ENCODE assay signal across 8 cellular contexts in the genomic region with DNA sequence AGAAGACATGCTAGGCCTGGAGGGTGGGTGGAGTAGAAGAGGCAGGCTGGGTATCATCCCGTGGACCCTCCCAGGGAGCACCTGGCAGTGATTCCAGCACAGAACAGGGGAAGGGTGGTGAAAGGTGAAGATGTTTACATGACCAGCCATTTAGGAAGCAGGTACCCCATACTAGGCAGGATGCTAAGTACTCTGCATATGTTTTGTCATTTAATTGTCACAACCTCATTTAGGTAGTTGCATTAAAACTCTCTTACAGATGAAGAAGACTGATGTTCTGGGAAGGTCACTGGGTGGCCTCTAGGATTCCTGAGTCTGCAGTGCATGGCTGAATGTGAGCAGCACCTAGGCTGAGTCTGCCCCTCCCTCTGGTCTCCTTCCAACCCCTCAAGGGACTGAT. TPM values are rescaled to one million over a fixed set of nuclear protein-coding genes. Genes with fewer than 3 reads are reported as not detected.
DNase-seq lines count a peak whose midpoint lies in the region; ATAC-seq, FAIRE-seq and TF ChIP-seq lines count a peak whose summit lies in the region.

No MANE protein-coding gene starts in this region.

- no peaks in the 10 kb centered on the region for H3K23me2 ChIP-seq in H1 (ENCODE audit: low read depth, low read length)

- peaks cover 4 to 100% of the 10 kb centered on the region in 2 experiments; a peak in 3 of 4 replicates for H3K79me2 ChIP-seq in H1 (ENCODE audit: control insufficient read depth in 1 of 2, insufficient read depth in 2 of 2, low read length in 2 of 2)

- H3K36me3 ChIP-seq in H1 (ENCODE audit: control insufficient read depth in 2 of 4, insufficient read depth in 4 of 4, low read length in 3 of 4) (no peaks in the 10 kb centered on the region), neutrophil (peaks cover 35% of the 10 kb centered on the region), MG63 (peaks cover 43% of the 10 kb centered on the region)

- no peak overlapping the region for H3K4me3 ChIP-seq in NB4 (ENCODE audit: low read depth, low read length)
- no peak overlapping the region for H3K4me3 ChIP-seq in H1 (ENCODE audit: extremely low read depth in 1 of 4, insufficient read depth in 2 of 4, low read depth in 3 of 4, low read length in 4 of 4)
- H3K4me3 ChIP-seq in neutrophil (ENCODE audit: low read depth in 1 of 2, low read length in 1 of 2), result peak overlapping the region; percentile 67 to 72
- H3K4me3 ChIP-seq in MG63, result no peak overlapping the region

- no peaks in the 10 kb centered on the region for H3K9me3 Mint-ChIP-seq in CD4-positive, alpha-beta T cell

- H2AK5ac ChIP-seq in H1 (ENCODE audit: low read depth, low read length), result 0 out of 2 replicates have a peak overlapping the region, but pooled peaks have one; percentile 94

- no peaks in the 10 kb centered on the region for H3K9me3 ChIP-seq in CD4-positive, alpha-beta T cell (ENCODE audit: control insufficient read depth, low read length)
- H3K9me3 ChIP-seq in H1 (ENCODE audit: insufficient read depth in 2 of 2, low read depth in 1 of 2, low read length in 1 of 2) (no peaks in the 10 kb centered on the region), neutrophil (no peaks in the 10 kb centered on the region), MG63 (no peaks in the 10 kb centered on the region)

- H2BK5ac ChIP-seq in H1 (ENCODE audit: low read depth, low read length), result 0 out of 2 replicates have a peak overlapping the region, but pooled peaks have one; percentile 11

- intact Hi-C loops in CD4-positive, alpha-beta T cell (cut with DNase I, micrococcal nuclease), result loop anchor here in 1 of 2 experiments (2.0 kb wide), 1 partner anchor 16 kb away; the partner anchor contains the start of gene ITPRIP

- H4K91ac ChIP-seq in H1 (replicated peaks; ENCODE audit: insufficient read length, low read length), result no peak overlapping the region

- no peak for TF ChIP-seq CTCF in CD4-positive, alpha-beta T cell (IDR thresholded peaks at IDR 0.05)
- TF ChIP-seq CTCF in NB4 (IDR thresholded peaks at IDR 0.05; ENCODE audit: low read depth, low read length), result no peak
- TF ChIP-seq CTCF in H1 (IDR thresholded peaks at IDR 0.05; ENCODE audit: control extremely low read depth in 1 of 3, insufficient read depth in 1 of 3, low read depth in 1 of 3, low read length in 3 of 3), result no peak
- TF ChIP-seq CTCF in neutrophil (IDR thresholded peaks at IDR 0.05), result no peak

- no peak for TF ChIP-seq RAD21 in H1 (IDR thresholded peaks at IDR 0.05 in 1 of 2, conservative IDR thresholded peaks at IDR 0.05 in 1 of 2; ENCODE audit: low read depth in 2 of 2, low read length in 2 of 2)

- H3K27ac Mint-ChIP-seq in CD4-positive, alpha-beta T cell, result peak overlapping the region; percentile 88

- no peak overlapping the region for H3K4ac ChIP-seq in H1 (replicated peaks; ENCODE audit: insufficient read length, low read depth, low read length)

- no peak overlapping the region for H2AFZ ChIP-seq in H1 (ENCODE audit: low read length)

- FAIRE-seq in H1 (lab: Jason Lieb, UNC) (no peak), frontal cortex (lab: Jason Lieb, UNC) (no peak)

- WGBS in H1 (ENCODE audit: extremely low coverage in 1 of 2, insufficient coverage in 1 of 2, insufficient read length in 1 of 2, insufficient replicate concordance in 2 of 2, low coverage in 1 of 2, low lambda C conversion rate in 2 of 2, missing lambda C conversion rate in 1 of 2), 2 experiments, result 83% methylated on average over 1 of the region's 1 CpG; no CpG with 5 or more reads in 1 of the 2 experiments

- H3K9ac ChIP-seq in H1 (replicated peaks in 1 of 4; ENCODE audit: extremely low read depth in 1 of 4, low read depth in 3 of 4, low read length in 3 of 4), result no peak overlapping the region

- H2BK120ac ChIP-seq in H1 (replicated peaks; ENCODE audit: low read depth, low read length), result no peak overlapping the region

- H3K4me3 Mint-ChIP-seq in CD4-positive, alpha-beta T cell, result peak overlapping the region; percentile 81

- no peak for TF ChIP-seq EP300 in H1 (IDR thresholded peaks at IDR 0.05; ENCODE audit: borderline replicate concordance in 1 of 2, low read depth in 2 of 2, low read length in 2 of 2)

- H2BK15ac ChIP-seq in H1 (ENCODE audit: low read length), result no peak overlapping the region

- no peak for TF ChIP-seq POLR2A in NB4 (IDR thresholded peaks at IDR 0.05; ENCODE audit: extremely low read depth, insufficient read length)
- TF ChIP-seq POLR2A in H1 (IDR thresholded peaks at IDR 0.05; ENCODE audit: control extremely low read depth in 1 of 2, low read depth in 2 of 2, low read length in 2 of 2), result 0 out of 3 replicates have a peak, but pooled peaks of 1 of the 2 experiments have one; percentile 30

- no peak overlapping the region for H2BK12ac ChIP-seq in H1 (ENCODE audit: low read depth, low read length)

- H4K20me1 ChIP-seq in H1 (replicated peaks in 1 of 2; ENCODE audit: control insufficient read depth in 1 of 2, insufficient read depth in 2 of 2, low read length in 2 of 2), result peaks cover 2 to 12% of the 10 kb centered on the region in 2 experiments

- DNase-seq in CD4-positive, alpha-beta T cell, result no peak
- DNase-seq in NB4 (ENCODE audit: low read depth) (peak; percentile 1), H1 (ENCODE audit: low read depth in 1 of 2, low spot score in 2 of 2) (no peak), MG63 (no peak), frontal cortex (ENCODE audit: low spot score in 2 of 2) (no peak), DMS 273 treated with DMSO at 0.1 percent for 48 hours (lab: John Stamatoyannopoulos, UW) (no peak)

- peaks cover 99% of the 10 kb centered on the region for H3K4me1 Mint-ChIP-seq in CD4-positive, alpha-beta T cell (ENCODE audit: low read depth)

- no peaks in the 10 kb centered on the region for H3K27me3 Mint-ChIP-seq in CD4-positive, alpha-beta T cell

- H3K27ac ChIP-seq in CD4-positive, alpha-beta T cell (ENCODE audit: low read depth, low read length), result peak overlapping the region; percentile 39
- no peak overlapping the region for H3K27ac ChIP-seq in H1 (ENCODE audit: low read depth, low read length)
- peak overlapping the region; percentile 99 for H3K27ac ChIP-seq in neutrophil

- no peak overlapping the region for H4K5ac ChIP-seq in H1 (ENCODE audit: insufficient read length, low read depth, low read length)

- CTCF ChIA-PET in CD4-positive, alpha-beta T cell (lab: Charles Lee), result interaction anchor here (1.0 to 3.1 kb wide), 4 partner anchors 11 to 49 kb away, joined by 3 to 12 read pairs (median 6); no protein-coding TSS in a partner anchor
- CTCF ChIA-PET in H1 (lab: Charles Lee; ENCODE audit: partially characterized antibody), result interaction anchor here (1.0 to 18.5 kb wide), 8 partner anchors 9 to 44 kb away, joined by 3 to 166 read pairs (median 17); partner anchors contain the start of gene CFAP58

- H3K4me1 ChIP-seq in H1 (replicated peaks in 1 of 4; ENCODE audit: control insufficient read depth in 3 of 4, insufficient read depth in 4 of 4, low read length in 3 of 4) (peaks cover 19 to 57% (median 43%) of the 10 kb centered on the region in 4 experiments), neutrophil (ENCODE audit: control insufficient read depth in 1 of 2, insufficient read depth in 1 of 2, low read depth in 1 of 2, low read length in 1 of 2) (peaks cover 98 to 100% of the 10 kb centered on the region in 2 experiments)

- ATAC-seq in CD4-positive, alpha-beta T cell (ENCODE audit: poor library complexity), result no peak
- no peak for ATAC-seq in GM21717 (IDR thresholded peaks at IDR 0.05; ENCODE audit: unreplicated experiment)

- H3K56ac ChIP-seq in H1 (replicated peaks; ENCODE audit: insufficient read length, low read depth, low read length), result no peak overlapping the region

- peaks cover 50% of the 10 kb centered on the region for H3K79me1 ChIP-seq in H1 (ENCODE audit: low read depth, low read length)

- H2BK20ac ChIP-seq in H1 (ENCODE audit: low read length), result no peak overlapping the region

- POLR2A ChIA-PET in CD4-positive, alpha-beta T cell (lab: Charles Lee), result interaction anchor here (1.0 to 6.1 kb wide), 6 partner anchors 14 to 30 kb away, joined by 3 to 43 read pairs (median 9); partner anchors contain the start of genes CFAP58 and ITPRIP
- POLR2A ChIA-PET in H1 (lab: Charles Lee; ENCODE audit: partially characterized antibody), result interaction anchor here (1.3 to 2.9 kb wide), 6 partner anchors 8 to 26 kb away, joined by 3 to 19 read pairs (median 6); partner anchors contain the start of gene ITPRIP

- no peak overlapping the region for H4K8ac ChIP-seq in H1 (ENCODE audit: extremely low read depth, insufficient read depth, low read length)

- peaks cover 13% of the 10 kb centered on the region for H3K36me3 Mint-ChIP-seq in CD4-positive, alpha-beta T cell (ENCODE audit: low read depth)

- H3K4me2 ChIP-seq in H1 (ENCODE audit: insufficient read depth in 1 of 2, low read depth in 2 of 2, low read length in 2 of 2), result peak overlapping the region; percentile 28 to 34; a peak in 3 of 4 replicates

- no peaks in the 10 kb centered on the region for H3K27me3 ChIP-seq in CD4-positive, alpha-beta T cell (ENCODE audit: control insufficient read depth, insufficient read depth, low read length)
- H3K27me3 ChIP-seq in H1 (replicated peaks in 1 of 4; ENCODE audit: control insufficient read depth in 3 of 4, extremely low read depth in 1 of 4, insufficient read depth in 3 of 4, low read length in 3 of 4) (no peaks in the 10 kb centered on the region), neutrophil (no peaks in the 10 kb centered on the region), MG63 (no peaks in the 10 kb centered on the region)

- no peak overlapping the region for H3K23ac ChIP-seq in H1 (ENCODE audit: insufficient read length)

- no peak overlapping the region for H3K14ac ChIP-seq in H1 (ENCODE audit: insufficient read length)

- no peak overlapping the region for H3K18ac ChIP-seq in H1 (ENCODE audit: extremely low read depth, low read length)

RNA-seq across cellular contexts. Expression of gene ITPRIP, which starts 15.2 kb away (rescaled TPM):
- total RNA-seq in CD4-positive, alpha-beta T cell, result 100 to 1,000 TPM; 127 to 133 TPM
- total RNA-seq in H1 (2021; fragmentation: NEBNext Ultra II Directional; extraction: Animal tissue kit (Norgen Biotek cat#: 25700)), result 16.9 and 17.1 TPM in 2 replicates
- polyA plus RNA-seq in H1 (2011; rRNA removed), result 15.2 and 15.3 TPM in 2 replicates
- polyA plus RNA-seq in H1 (2011; cell fraction: cytosol; rRNA removed), result 11.4 TPM
- 17.8 TPM for polyA plus RNA-seq in H1 (2011; cell fraction: nucleus; rRNA removed)
- 13.9 to 16.3 TPM (median 15.0 TPM) in 4 replicates for polyA plus RNA-seq in H1 (2012, experiment 1 of 2)
- 12.2 TPM for polyA plus RNA-seq in H1 (2012, experiment 2 of 2)
- 20.7 TPM for polyA plus RNA-seq in H1 (2013, experiment 1 of 2)
- polyA plus RNA-seq in H1 (2013, experiment 2 of 2), result 21.2 TPM
- polyA minus RNA-seq in H1 (2011; rRNA and poly(A)+ RNA removed), result 20.2 and 21.4 TPM in 2 replicates
- polyA minus RNA-seq in H1 (2011; cell fraction: cytosol; rRNA and poly(A)+ RNA removed), result 8.9 TPM
- polyA minus RNA-seq in H1 (2011; cell fraction: nucleus; rRNA and poly(A)+ RNA removed), result 23.5 TPM
- 5.6 and 15.5 TPM in 2 replicates for total RNA-seq in MG63 (2014; rRNA removed; shearing (Covaris generic); ENCODE audit: low replicate concordance)
- total RNA-seq in frontal cortex, result 1.2 TPM

RNA-seq across cellular contexts. Expression of gene CFAP58, which starts 30.5 kb away (rescaled TPM):
- not detected for total RNA-seq in CD4-positive, alpha-beta T cell
- 0.71 and 1.1 TPM in 2 replicates for total RNA-seq in H1 (2021; fragmentation: NEBNext Ultra II Directional; extraction: Animal tissue kit (Norgen Biotek cat#: 25700))
- polyA plus RNA-seq in H1 (2011; rRNA removed), result 0.09 and 0.32 TPM in 2 replicates
- polyA plus RNA-seq in H1 (2011; cell fraction: cytosol; rRNA removed), result 0.67 TPM
- 0.66 TPM for polyA plus RNA-seq in H1 (2011; cell fraction: nucleus; rRNA removed)
- polyA plus RNA-seq in H1 (2012, experiment 1 of 2), result 0.97 to 1.5 TPM (median 1.3 TPM) in 4 replicates
- polyA plus RNA-seq in H1 (2012, experiment 2 of 2), result 0.16 TPM
- 0.63 TPM for polyA plus RNA-seq in H1 (2013, experiment 1 of 2)
- polyA plus RNA-seq in H1 (2013, experiment 2 of 2), result 0.68 TPM
- 0.35 and 0.80 TPM in 2 replicates for polyA minus RNA-seq in H1 (2011; rRNA and poly(A)+ RNA removed)
- polyA minus RNA-seq in H1 (2011; cell fraction: cytosol; rRNA and poly(A)+ RNA removed), result 1.5 TPM
- 2.1 TPM for polyA minus RNA-seq in H1 (2011; cell fraction: nucleus; rRNA and poly(A)+ RNA removed)
- 0.05 and 0.20 TPM in 2 replicates for total RNA-seq in MG63 (2014; rRNA removed; shearing (Covaris generic); ENCODE audit: low replicate concordance)
- 1.2 TPM for total RNA-seq in frontal cortex

RNA-seq across cellular contexts. Expression of gene GSTO2, which starts 54.1 kb away (rescaled TPM):
- total RNA-seq in CD4-positive, alpha-beta T cell, result 1 to 10 TPM in 1 of 2 experiments, under 1 TPM in 1; 0.77 to 1.2 TPM
- 12.7 and 13.1 TPM in 2 replicates for total RNA-seq in H1 (2021; fragmentation: NEBNext Ultra II Directional; extraction: Animal tissue kit (Norgen Biotek cat#: 25700))
- polyA plus RNA-seq in H1 (2011; rRNA removed), result 34.0 and 41.7 TPM in 2 replicates
- 28.2 TPM for polyA plus RNA-seq in H1 (2011; cell fraction: cytosol; rRNA removed)
- polyA plus RNA-seq in H1 (2011; cell fraction: nucleus; rRNA removed), result 20.6 TPM
- polyA plus RNA-seq in H1 (2012, experiment 1 of 2), result 17.5 to 19.3 TPM (median 17.6 TPM) in 4 replicates
- 23.3 TPM for polyA plus RNA-seq in H1 (2012, experiment 2 of 2)
- 12.6 TPM for polyA plus RNA-seq in H1 (2013, experiment 1 of 2)
- polyA plus RNA-seq in H1 (2013, experiment 2 of 2), result 11.7 TPM
- 19.5 and 23.4 TPM in 2 replicates for polyA minus RNA-seq in H1 (2011; rRNA and poly(A)+ RNA removed)
- 6.8 TPM for polyA minus RNA-seq in H1 (2011; cell fraction: cytosol; rRNA and poly(A)+ RNA removed)
- polyA minus RNA-seq in H1 (2011; cell fraction: nucleus; rRNA and poly(A)+ RNA removed), result 16.5 TPM
- 0.62 and 1.8 TPM in 2 replicates for total RNA-seq in MG63 (2014; rRNA removed; shearing (Covaris generic); ENCODE audit: low replicate concordance)
- total RNA-seq in frontal cortex, result 2.4 TPM

Comparison
In these comparisons a context has a peak if more than half of its experiments do, and no peak if none do; other contexts are left out.
1. H3K4me3 ChIP-seq: peak in neutrophil (2 of 2); none in NB4 (single experiment), H1 (0 of 4) and MG63 (single experiment).